Comparison of ENCODE assay signal across 1 cellular context in genomic region chr18:11163668-11164067, GRCh38.
TF ChIP-seq lines count a peak whose summit lies in the region.

No MANE protein-coding gene starts in this region.

TF ChIP-seq in K562, 482 proteins besides CTCF, POLR2A, EP300 and RAD21:
- TF ChIP-seq SMC3 (conservative IDR thresholded peaks at IDR 0.05; ENCODE audit: insufficient read depth, low read depth, low read length), result 0 out of 2 replicates have a peak, but pooled peaks have one; percentile 16
- no peak for TF ChIP-seq PTRF (tag; IDR thresholded peaks at IDR 0.05)
- TF ChIP-seq SPI1 (IDR thresholded peaks at IDR 0.05; ENCODE audit: borderline replicate concordance, low read depth, low read length), result 0 out of 2 replicates have a peak, but pooled peaks have one; percentile 10
- TF ChIP-seq NRF1 (conservative IDR thresholded peaks at IDR 0.05 in 1 of 2, IDR thresholded peaks at IDR 0.05 in 1 of 2), result 0 out of 4 replicates have a peak, but pooled peaks of 1 of the 2 experiments have one; percentile 24
